ENCODE assay signal across 8 cellular contexts in genomic region chr5:154858972-154859950, GRCh38. TPM values are rescaled to one million over a fixed set of nuclear protein-coding genes. Genes with fewer than 3 reads are reported as not detected.
DNase-seq lines count a peak whose midpoint lies in the region; ATAC-seq, FAIRE-seq and TF ChIP-seq lines count a peak whose summit lies in the region.

No MANE protein-coding gene starts in this region.

- peak overlapping the region; percentile 79 for H3K9ac ChIP-seq in Karpas-422 (ENCODE audit: low read length)

- no peaks in the 10 kb centered on the region for H3K9me2 ChIP-seq in Karpas-422 (replicated peaks; ENCODE audit: insufficient read depth, low read length)

- no peak for TF ChIP-seq CTCF in spleen (IDR thresholded peaks at IDR 0.05 in 8 of 11, conservative IDR thresholded peaks at IDR 0.05 in 3 of 11)

- CTCF ChIA-PET in activated naive CD4-positive, alpha-beta T cell treated with anti-CD3 and anti-CD28 coated beads, Interleukin-2, amount 10 ng/mL, durations not matched to agents 7 days and 5 days (lab: Charles Lee) = interaction anchor here (2.0 kb wide), 1 partner anchor 209 kb away, joined by 5 read pairs; no protein-coding TSS in a partner anchor

- DNase-seq in GM12892 (ENCODE audit: insufficient read length) (no peak), Karpas-422 (peak; percentile 86), iPS DF 6.9 (ENCODE audit: low read depth, low spot score) (no peak), spleen (no peak), NCI-H1436 (lab: John Stamatoyannopoulos, UW) (no peak)
- DNase-seq in activated naive CD4-positive, alpha-beta T cell treated with anti-CD3 and anti-CD28 coated beads, Interleukin-2, amount 10 ng/mL, durations not matched to agents 7 days and 5 days = peak; percentile 29

- 100% methylated on average over 3 of the region's 26 CpGs for WGBS in iPS DF 6.9 (ENCODE audit: insufficient coverage, insufficient read length)
- 0 to 1% (median 1%) methylated on average over 26 of the region's 26 CpGs for WGBS in spleen, 5 donors

- peak overlapping the region; percentile 94 for H3K4me3 ChIP-seq in Karpas-422 (ENCODE audit: low read length)
- peak overlapping the region; percentile 93; the same call in 1 of the 2 replicates for H3K4me3 ChIP-seq in iPS DF 6.9 (ENCODE audit: low read length)
- peak overlapping the region; percentile 45 to 88 (median 62) for H3K4me3 ChIP-seq in spleen

- no peaks in the 10 kb centered on the region for H3K9me3 Mint-ChIP-seq in activated naive CD4-positive, alpha-beta T cell treated with anti-CD3 and anti-CD28 coated beads, Interleukin-2, amount 10 ng/mL, durations not matched to agents 7 days and 5 days

- peak overlapping the region; percentile 95 for H3K4me2 ChIP-seq in Karpas-422 (ENCODE audit: low read depth, low read length, poor library complexity, severe bottlenecking)

- peaks cover 15% of the 10 kb centered on the region; the same call in 1 of the 2 replicates for H4K20me1 ChIP-seq in Karpas-422 (ENCODE audit: insufficient read depth, low read depth, low read length)

- H3K36me3 Mint-ChIP-seq in activated naive CD4-positive, alpha-beta T cell treated with anti-CD3 and anti-CD28 coated beads, Interleukin-2, amount 10 ng/mL, durations not matched to agents 7 days and 5 days = peaks cover 30% of the 10 kb centered on the region

- H3K9me3 ChIP-seq in Karpas-422 (ENCODE audit: low read length) (no peaks in the 10 kb centered on the region), iPS DF 6.9 (ENCODE audit: control insufficient read depth, insufficient read depth, low read length) (no peaks in the 10 kb centered on the region), spleen (no peaks in the 10 kb centered on the region)

- peak overlapping the region; percentile 92 for H3K27ac ChIP-seq in Karpas-422 (ENCODE audit: low read length)
- no peak overlapping the region for H3K27ac ChIP-seq in iPS DF 6.9 (ENCODE audit: low read length)
- peak overlapping the region; percentile 92 to 100 (median 98) for H3K27ac ChIP-seq in spleen

- no peak overlapping the region for H2AFZ ChIP-seq in Karpas-422 (ENCODE audit: low read length)

- H3K4me1 Mint-ChIP-seq in activated naive CD4-positive, alpha-beta T cell treated with anti-CD3 and anti-CD28 coated beads, Interleukin-2, amount 10 ng/mL, durations not matched to agents 7 days and 5 days = peaks cover 51% of the 10 kb centered on the region

- peaks cover 58% of the 10 kb centered on the region for H3K79me2 ChIP-seq in Karpas-422 (ENCODE audit: low read length)

- H3K4me1 ChIP-seq in Karpas-422 (ENCODE audit: low read length) (peaks cover 43% of the 10 kb centered on the region), iPS DF 6.9 (ENCODE audit: control insufficient read depth, insufficient read depth, low read length) (no peaks in the 10 kb centered on the region), spleen (peaks cover 27 to 63% (median 55%) of the 10 kb centered on the region in 6 donors)

- H3K27me3 Mint-ChIP-seq in activated naive CD4-positive, alpha-beta T cell treated with anti-CD3 and anti-CD28 coated beads, Interleukin-2, amount 10 ng/mL, durations not matched to agents 7 days and 5 days = no peaks in the 10 kb centered on the region

- peak overlapping the region; percentile 100 for H3K27ac Mint-ChIP-seq in activated naive CD4-positive, alpha-beta T cell treated with anti-CD3 and anti-CD28 coated beads, Interleukin-2, amount 10 ng/mL, durations not matched to agents 7 days and 5 days

- TF ChIP-seq POLR2A in GM12892 (IDR thresholded peaks at IDR 0.05; ENCODE audit: low read depth, low read length) = peak; percentile 32; the same call in 1 of the 2 replicates
- peak in 1 of 3 donors; percentile 35 for TF ChIP-seq POLR2A in spleen (IDR thresholded peaks at IDR 0.05)

- no peaks in the 10 kb centered on the region for H3K27me3 ChIP-seq in Karpas-422 (ENCODE audit: low read length)
- H3K27me3 ChIP-seq in iPS DF 6.9 (ENCODE audit: control insufficient read depth, insufficient read depth, low read length) = no peaks in the 10 kb centered on the region
- H3K27me3 ChIP-seq in spleen (replicated peaks in 1 of 7) = no peaks in the 10 kb centered on the region

- intact Hi-C loops in spleen (cut with DNase I; ENCODE audit: low total_unique reads) = no loop called here

- peak overlapping the region; percentile 87 for H3K4me3 Mint-ChIP-seq in activated naive CD4-positive, alpha-beta T cell treated with anti-CD3 and anti-CD28 coated beads, Interleukin-2, amount 10 ng/mL, durations not matched to agents 7 days and 5 days

- no peak for ATAC-seq in HG03571 (IDR thresholded peaks at IDR 0.05; ENCODE audit: unreplicated experiment)
- ATAC-seq in GM21381 (IDR thresholded peaks at IDR 0.05; ENCODE audit: unreplicated experiment) = no peak

- no peak for FAIRE-seq in GM12892 (lab: Jason Lieb, UNC)

- H3K36me3 ChIP-seq in Karpas-422 (ENCODE audit: insufficient read depth, low read length) (peaks cover 22% of the 10 kb centered on the region), iPS DF 6.9 (ENCODE audit: control insufficient read depth, insufficient read depth, low read length) (no peaks in the 10 kb centered on the region; the same call in 1 of the 2 replicates), spleen (peaks cover 0 to 13% (median 7%) of the 10 kb centered on the region in 6 donors)

RNA-seq across cellular contexts. Expression of gene CNOT8, which starts 0.8 kb away (rescaled TPM):
- 36.6 TPM for polyA plus RNA-seq in GM12892 (2012; ENCODE audit: missing spikeins)
- 64.3 and 74.8 TPM in 2 replicates for total RNA-seq in Karpas-422 (2014; rRNA removed; shearing (Covaris generic); ENCODE audit: low replicate concordance)
- 10 to 100 TPM; 63.3 to 93.5 (median 69.6) TPM for total RNA-seq in spleen
- 10 to 100 TPM; 46.3 to 60.0 (median 48.5) TPM for polyA plus RNA-seq in spleen

RNA-seq across cellular contexts. Expression of gene FAXDC2, which starts 8.9 kb away (rescaled TPM):
- 1.6 TPM for polyA plus RNA-seq in GM12892 (2012; ENCODE audit: missing spikeins)
- not detected in 2 replicates for total RNA-seq in Karpas-422 (2014; rRNA removed; shearing (Covaris generic); ENCODE audit: low replicate concordance)
- 10 to 100 TPM in 6 of 7 donors, 1 to 10 TPM in 1; 8.5 to 34.8 (median 25.0) TPM for total RNA-seq in spleen
- polyA plus RNA-seq in spleen = 1 to 10 TPM; 2.3 to 4.6 (median 2.8) TPM

Comparison
In these comparisons a context has a peak if more than half of its experiments do, and no peak if none do; other contexts are left out.
1. DNase-seq: peak in Karpas-422 (single experiment) and activated naive CD4-positive, alpha-beta T cell treated with anti-CD3 and anti-CD28 coated beads, Interleukin-2, amount 10 ng/mL, durations not matched to agents 7 days and 5 days (single experiment); none in GM12892 (single experiment), iPS DF 6.9 (single experiment), spleen (single experiment) and NCI-H1436 (single experiment).
2. Peak in every context shown above with its lines, with median percentiles within 50 percentile points of each other: H3K4me3 ChIP-seq.